Comparison of ENCODE assay signal across 8 cellular contexts in the genomic region with DNA sequence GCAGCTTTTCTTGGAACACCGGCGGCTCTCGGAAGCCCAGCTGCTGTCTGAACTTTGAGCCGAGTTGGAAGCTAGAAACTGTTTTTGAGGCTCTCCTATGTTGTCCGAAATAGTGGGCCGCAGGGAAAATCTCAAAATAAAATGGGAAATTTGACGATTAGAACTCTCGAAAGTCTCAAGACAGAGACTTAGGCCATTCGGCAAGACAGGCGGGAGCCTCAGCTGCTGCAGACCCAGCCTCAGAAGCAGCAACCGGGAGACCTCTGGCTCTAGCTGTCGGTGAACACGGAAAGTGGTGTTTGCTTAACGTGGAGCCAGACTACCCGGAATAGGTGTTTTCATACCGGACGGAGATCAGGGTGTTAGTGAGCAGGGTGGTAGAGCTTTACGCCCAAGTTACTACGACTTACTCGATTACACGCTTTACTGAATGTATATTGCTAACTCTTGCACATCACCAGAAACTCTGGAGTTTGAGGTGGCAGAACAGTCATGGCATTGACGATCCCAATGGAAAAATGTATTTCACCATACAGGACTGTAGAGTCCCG. TPM values are rescaled to one million over a fixed set of nuclear protein-coding genes. Genes with fewer than 3 reads are reported as not detected.
DNase-seq lines count a peak whose midpoint lies in the region; ATAC-seq lines count a peak whose summit lies in the region.

No MANE protein-coding gene starts in this region.

- POLR2A ChIA-PET in naive thymus-derived CD4-positive, alpha-beta T cell (lab: Charles Lee): interaction anchor here (0.8 to 6.3 kb wide), 23 partner anchors 9 to 754 kb away, joined by 3 to 133 read pairs (median 7); partner anchors contain the start of genes COMMD4, IMP3, NEIL1 and PPCDC

- H3K36me3 ChIP-seq in NT2/D1 (ENCODE audit: insufficient read depth, insufficient read length, low read length): peaks cover 72% of the 10 kb centered on the region
- H3K36me3 ChIP-seq in effector memory CD4-positive, alpha-beta T cell (ENCODE audit: control insufficient read depth, insufficient read depth, low read length): peaks cover 47% of the 10 kb centered on the region
- H3K36me3 ChIP-seq in naive thymus-derived CD4-positive, alpha-beta T cell (ENCODE audit: control insufficient read depth in 2 of 3, insufficient read depth in 3 of 3, low read length in 3 of 3): peaks cover 12 to 63% (median 21%) of the 10 kb centered on the region in 3 experiments

- H3K4me1 ChIP-seq in NT2/D1 (ENCODE audit: insufficient read depth, insufficient read length): peaks cover 6% of the 10 kb centered on the region
- H3K4me1 ChIP-seq in effector memory CD4-positive, alpha-beta T cell (ENCODE audit: control insufficient read depth, insufficient read depth, low read length, poor library complexity, severe bottlenecking): peaks cover 6% of the 10 kb centered on the region
- H3K4me1 ChIP-seq in naive thymus-derived CD4-positive, alpha-beta T cell (ENCODE audit: control insufficient read depth in 2 of 2, insufficient read depth in 2 of 2, low read length in 2 of 2): peaks cover 11 to 15% of the 10 kb centered on the region in 2 donors

- peaks cover 30% of the 10 kb centered on the region for H3K36me3 Mint-ChIP-seq in activated CD8-positive, alpha-beta memory T cell treated with anti-CD3 and anti-CD28 coated beads, Interleukin-2, amount 10 ng/mL, durations not matched to agents 7 days and 5 days
- peaks cover 0 to 22% (median 4%) of the 10 kb centered on the region in 5 donors for H3K36me3 Mint-ChIP-seq in naive thymus-derived CD4-positive, alpha-beta T cell

- peak overlapping the region; percentile 85 for H3K4me3 ChIP-seq in NT2/D1 (ENCODE audit: insufficient read length, low read depth)
- peak overlapping the region; percentile 99 for H3K4me3 ChIP-seq in effector memory CD4-positive, alpha-beta T cell (ENCODE audit: insufficient read depth, low read depth, low read length, poor library complexity, severe bottlenecking)
- peak overlapping the region; percentile 75 for H3K4me3 ChIP-seq in naive thymus-derived CD4-positive, alpha-beta T cell (ENCODE audit: low read length)

- H3K27ac ChIP-seq in effector memory CD4-positive, alpha-beta T cell (ENCODE audit: insufficient read depth, low read length, poor library complexity, severe bottlenecking): peak overlapping the region; percentile 93
- H3K27ac ChIP-seq in naive thymus-derived CD4-positive, alpha-beta T cell (ENCODE audit: low read depth, low read length): peak overlapping the region; percentile 93

- CTCF ChIA-PET in activated CD8-positive, alpha-beta memory T cell treated with anti-CD3 and anti-CD28 coated beads, Interleukin-2, amount 10 ng/mL, durations not matched to agents 7 days and 5 days (lab: Charles Lee): interaction anchor here (0.9 to 5.0 kb wide), 21 partner anchors 10 to 316 kb away, joined by 3 to 68 read pairs (median 6); partner anchors contain the start of genes COMMD4, IMP3, PTPN9 and SIN3A
- CTCF ChIA-PET in naive thymus-derived CD4-positive, alpha-beta T cell (lab: Charles Lee): interaction anchor here (0.6 to 3.6 kb wide), 16 partner anchors 10 to 279 kb away, joined by 3 to 57 read pairs (median 6); partner anchors contain the start of genes COMMD4, IMP3, NEIL1 and PTPN9

- H3K27me3 Mint-ChIP-seq in activated CD8-positive, alpha-beta memory T cell treated with anti-CD3 and anti-CD28 coated beads, Interleukin-2, amount 10 ng/mL, durations not matched to agents 7 days and 5 days: no peaks in the 10 kb centered on the region
- no peaks in the 10 kb centered on the region for H3K27me3 Mint-ChIP-seq in naive thymus-derived CD4-positive, alpha-beta T cell

- peak overlapping the region; percentile 90 for H3K27ac Mint-ChIP-seq in activated CD8-positive, alpha-beta memory T cell treated with anti-CD3 and anti-CD28 coated beads, Interleukin-2, amount 10 ng/mL, durations not matched to agents 7 days and 5 days
- H3K27ac Mint-ChIP-seq in naive thymus-derived CD4-positive, alpha-beta T cell: peak overlapping the region; percentile 90 to 97 (median 94)

- H3K9me3 ChIP-seq in NT2/D1 (ENCODE audit: insufficient read depth, low read length): no peaks in the 10 kb centered on the region
- H3K9me3 ChIP-seq in effector memory CD4-positive, alpha-beta T cell (ENCODE audit: control insufficient read depth, low read length): no peaks in the 10 kb centered on the region
- no peaks in the 10 kb centered on the region for H3K9me3 ChIP-seq in naive thymus-derived CD4-positive, alpha-beta T cell (ENCODE audit: control insufficient read depth in 2 of 3, low read length in 3 of 3)

- intact Hi-C loops in naive thymus-derived CD4-positive, alpha-beta T cell (cut with micrococcal nuclease): loop anchor here (1.0 to 10.0 kb wide), 11 partner anchors 18 to 346 kb away; partner anchors contain the start of genes IMP3 (in 2 of the 2), PTPN9 (in 2 of the 2), SIN3A (in 2 of the 2) and SNUPN (in 2 of the 2)

- H3K4me1 Mint-ChIP-seq in activated CD8-positive, alpha-beta memory T cell treated with anti-CD3 and anti-CD28 coated beads, Interleukin-2, amount 10 ng/mL, durations not matched to agents 7 days and 5 days: peaks cover 31% of the 10 kb centered on the region
- peaks cover 8 to 28% (median 24%) of the 10 kb centered on the region in 7 donors for H3K4me1 Mint-ChIP-seq in naive thymus-derived CD4-positive, alpha-beta T cell

- DNase-seq in activated CD8-positive, alpha-beta memory T cell treated with anti-CD3 and anti-CD28 coated beads, Interleukin-2, amount 10 ng/mL, durations not matched to agents 7 days and 5 days: peak; percentile 54
- no peak for DNase-seq in activated CD8-positive, alpha-beta memory T cell treated with anti-CD3 and anti-CD28 coated beads for 24 hours
- DNase-seq in NT2/D1 (ENCODE audit: low read depth, low spot score) (no peak), middle frontal gyrus (ENCODE audit: extremely low spot score, low spot score) (no peak), inferior parietal cortex (ENCODE audit: extremely low spot score) (no peak)
- DNase-seq in effector memory CD4-positive, alpha-beta T cell: no peak
- peak in 3 of 9 donors; percentile 15 to 35 (median 29) for DNase-seq in naive thymus-derived CD4-positive, alpha-beta T cell

- peak overlapping the region; percentile 79 for H3K4me3 Mint-ChIP-seq in activated CD8-positive, alpha-beta memory T cell treated with anti-CD3 and anti-CD28 coated beads, Interleukin-2, amount 10 ng/mL, durations not matched to agents 7 days and 5 days
- peak overlapping the region; percentile 88 to 94 (median 92) for H3K4me3 Mint-ChIP-seq in naive thymus-derived CD4-positive, alpha-beta T cell

- H3K9me3 Mint-ChIP-seq in activated CD8-positive, alpha-beta memory T cell treated with anti-CD3 and anti-CD28 coated beads, Interleukin-2, amount 10 ng/mL, durations not matched to agents 7 days and 5 days (ENCODE audit: low read depth): no peaks in the 10 kb centered on the region
- peaks cover 0 to 2% (median 0%) of the 10 kb centered on the region in 11 donors for H3K9me3 Mint-ChIP-seq in naive thymus-derived CD4-positive, alpha-beta T cell

- peak overlapping the region; percentile 95 for H3K9ac ChIP-seq in NT2/D1 (ENCODE audit: insufficient read length, low read depth)

- H3K27me3 ChIP-seq in NT2/D1 (ENCODE audit: insufficient read depth, insufficient read length): no peaks in the 10 kb centered on the region
- no peaks in the 10 kb centered on the region for H3K27me3 ChIP-seq in effector memory CD4-positive, alpha-beta T cell (replicated peaks; ENCODE audit: control insufficient read depth, insufficient read depth, low read length, poor library complexity, severe bottlenecking)
- H3K27me3 ChIP-seq in naive thymus-derived CD4-positive, alpha-beta T cell (ENCODE audit: control insufficient read depth in 2 of 2, insufficient read depth in 2 of 2, low read length in 2 of 2): no peaks in the 10 kb centered on the region

- ATAC-seq in activated CD8-positive, alpha-beta memory T cell treated with anti-CD3 and anti-CD28 coated beads, Interleukin-2, amount 10 ng/mL, durations not matched to agents 7 days and 5 days: peak; percentile 14
- ATAC-seq in naive thymus-derived CD4-positive, alpha-beta T cell: no peak
- ATAC-seq in GM21381 (IDR thresholded peaks at IDR 0.05; ENCODE audit: unreplicated experiment): no peak

RNA-seq across cellular contexts. Expression of gene MAN2C1, which starts 0.4 kb away (rescaled TPM):
- 100 to 1,000 TPM; 143 to 170 TPM for total RNA-seq in activated CD8-positive, alpha-beta memory T cell treated with anti-CD3 and anti-CD28 coated beads, Interleukin-2, amount 10 ng/mL, durations not matched to agents 7 days and 5 days
- 100 to 1,000 TPM; 298 to 557 (median 451) TPM for total RNA-seq in naive thymus-derived CD4-positive, alpha-beta T cell
- polyA plus RNA-seq in naive thymus-derived CD4-positive, alpha-beta T cell: 10 to 100 TPM; 26.7 to 44.9 TPM

RNA-seq across cellular contexts. Expression of gene NEIL1, which starts 21.9 kb away (rescaled TPM):
- total RNA-seq in activated CD8-positive, alpha-beta memory T cell treated with anti-CD3 and anti-CD28 coated beads, Interleukin-2, amount 10 ng/mL, durations not matched to agents 7 days and 5 days: 1 to 10 TPM; 1.0 to 1.9 TPM
- 10 to 100 TPM in 4 of 5 experiments, 1 to 10 TPM in 1; 8.9 to 49.9 (median 18.5) TPM for total RNA-seq in naive thymus-derived CD4-positive, alpha-beta T cell
- 1 to 10 TPM; 1.7 to 3.1 TPM for polyA plus RNA-seq in naive thymus-derived CD4-positive, alpha-beta T cell

RNA-seq across cellular contexts. Expression of gene COMMD4, which starts 32.9 kb away (rescaled TPM):
- total RNA-seq in activated CD8-positive, alpha-beta memory T cell treated with anti-CD3 and anti-CD28 coated beads, Interleukin-2, amount 10 ng/mL, durations not matched to agents 7 days and 5 days: 10 to 100 TPM; 76.6 to 80.7 TPM
- 10 to 100 TPM; 23.4 to 84.2 (median 26.3) TPM for total RNA-seq in naive thymus-derived CD4-positive, alpha-beta T cell
- polyA plus RNA-seq in naive thymus-derived CD4-positive, alpha-beta T cell: 10 to 100 TPM; 30.2 to 37.5 TPM
